18 cellular contexts compared by ENCODE assay signal in genomic region chr1:64838486-64838885, GRCh38.
A peak's percentile ranks its signal among the peaks of the same experiment; 100 is the strongest.
DNase-seq lines count a peak whose midpoint lies in the region; ATAC-seq, FAIRE-seq and TF ChIP-seq lines count a peak whose summit lies in the region.
"Had no signal": no experiment of that assay in that cellular context is flagged by ENCODE, and none has a peak within 500 bp of the region (broad histone marks: within the 10 kb centered on the region; RNA-seq: fewer than 3 reads in every experiment).

No MANE protein-coding gene starts in this region.

- no peaks in the 10 kb centered on the region for H3K27me3 Mint-ChIP-seq in natural killer cell (ENCODE audit: low read depth in 2 of 2)
- no peaks in the 10 kb centered on the region for H3K27me3 Mint-ChIP-seq in natural killer cell treated with Interleukin-12 subunit alpha and Interleukin-12 subunit beta and Interleukin-15 and Interleukin-18, amount 100 ng/mL, for 72 hours
- peaks cover 0 to 26% (median 23%) of the 10 kb centered on the region in 3 donors for H3K27me3 Mint-ChIP-seq in immature natural killer cell (ENCODE audit: low read depth in 3 of 3)

- H3K27me3 ChIP-seq in bronchial epithelial cell (ENCODE audit: control insufficient read depth, insufficient read depth, low read length), result no peaks in the 10 kb centered on the region
- H3K27me3 ChIP-seq: SJCRH30 had no signal

- no peak for ATAC-seq in natural killer cell
- ATAC-seq in natural killer cell treated with Interleukin-12 subunit alpha and Interleukin-12 subunit beta and Interleukin-15 and Interleukin-18, amount 100 ng/mL, for 72 hours, result no peak
- ATAC-seq in HG03095 (IDR thresholded peaks at IDR 0.05; ENCODE audit: unreplicated experiment), result no peak
- ATAC-seq: Panc1 had no signal

- DNase-seq in natural killer cell, result no peak
- DNase-seq in natural killer cell treated with Interleukin-12 subunit alpha and Interleukin-12 subunit beta and Interleukin-15 and Interleukin-18, amount 100 ng/mL, for 72 hours (ENCODE audit: low spot score), result no peak
- DNase-seq in bronchial epithelial cell (ENCODE audit: low read depth), result peak; percentile 11
- no peak for DNase-seq in immature natural killer cell
- no peak for DNase-seq in DMS53 treated with DMSO at 0.1 percent for 48 hours (lab: John Stamatoyannopoulos, UW; ENCODE audit: unreplicated experiment)
- DNase-seq in caudate nucleus (lab: John Stamatoyannopoulos, UW), result no peak
- DNase-seq: AML-193, DMS79 treated with DMSO at 0.1 percent for 48 hours, GDM1, H7, NCI-H146, NCI-H2029 treated with DMSO at 0.1 percent for 48 hours, NCI-H446 treated with DMSO at 0.1 percent for 48 hours, SJCRH30 had no signal

- H3K36me3 ChIP-seq in bronchial epithelial cell (ENCODE audit: control insufficient read depth, insufficient read depth, low read length), result peaks cover 23% of the 10 kb centered on the region

- H3K36me3 Mint-ChIP-seq in natural killer cell (peaks cover 45% of the 10 kb centered on the region), immature natural killer cell (peaks cover 38 to 64% (median 47%) of the 10 kb centered on the region in 3 donors)
- H3K36me3 Mint-ChIP-seq in natural killer cell treated with Interleukin-12 subunit alpha and Interleukin-12 subunit beta and Interleukin-15 and Interleukin-18, amount 100 ng/mL, for 72 hours, result peaks cover 23% of the 10 kb centered on the region

- FAIRE-seq in bronchial epithelial cell (lab: Jason Lieb, UNC), result no peak

- H3K4me1 Mint-ChIP-seq in natural killer cell, result peaks cover 0 to 7% of the 10 kb centered on the region in 2 donors
- H3K4me1 Mint-ChIP-seq in natural killer cell treated with Interleukin-12 subunit alpha and Interleukin-12 subunit beta and Interleukin-15 and Interleukin-18, amount 100 ng/mL, for 72 hours (ENCODE audit: low read depth in 2 of 2), result peaks cover 0 to 4% of the 10 kb centered on the region in 2 donors
- peaks cover 0 to 4% of the 10 kb centered on the region in 2 donors for H3K4me1 Mint-ChIP-seq in immature natural killer cell

- intact Hi-C loops in natural killer cell (cut with micrococcal nuclease), result no loop called here

- H3K27ac Mint-ChIP-seq in natural killer cell, result peak overlapping the region; percentile 27 to 64
- peak overlapping the region in 1 of 2 donors; percentile 70 for H3K27ac Mint-ChIP-seq in natural killer cell treated with Interleukin-12 subunit alpha and Interleukin-12 subunit beta and Interleukin-15 and Interleukin-18, amount 100 ng/mL, for 72 hours
- peak overlapping the region in 4 of 6 donors; percentile 10 to 51 (median 46) for H3K27ac Mint-ChIP-seq in immature natural killer cell

- H3K4me3 ChIP-seq in bronchial epithelial cell (ENCODE audit: low read depth, low read length), result no peak overlapping the region
- H3K4me3 ChIP-seq: SJCRH30 had no signal

- no peak overlapping the region for H3K27ac ChIP-seq in caudate nucleus (ENCODE audit: low read depth, low read length)
- H3K27ac ChIP-seq: KMS-11, SJCRH30 had no signal

- no peak overlapping the region for H3K4me3 Mint-ChIP-seq in natural killer cell
- H3K4me3 Mint-ChIP-seq in natural killer cell treated with Interleukin-12 subunit alpha and Interleukin-12 subunit beta and Interleukin-15 and Interleukin-18, amount 100 ng/mL, for 72 hours, result no peak overlapping the region
- H3K4me3 Mint-ChIP-seq in immature natural killer cell, result no peak overlapping the region
- H3K4me3 Mint-ChIP-seq: CD14-positive monocyte had no signal

- H3K9me3 Mint-ChIP-seq in natural killer cell, result no peaks in the 10 kb centered on the region
- H3K9me3 Mint-ChIP-seq in natural killer cell treated with Interleukin-12 subunit alpha and Interleukin-12 subunit beta and Interleukin-15 and Interleukin-18, amount 100 ng/mL, for 72 hours, result no peaks in the 10 kb centered on the region
- H3K9me3 Mint-ChIP-seq in immature natural killer cell, result no peaks in the 10 kb centered on the region
- H3K9me3 Mint-ChIP-seq: CD14-positive monocyte had no signal

- TF ChIP-seq CTCF in natural killer cell (IDR thresholded peaks at IDR 0.05), result no peak
- no peak for TF ChIP-seq CTCF in bronchial epithelial cell (IDR thresholded peaks at IDR 0.05; ENCODE audit: insufficient read depth, low read length, severe bottlenecking)
